20 cellular contexts compared by ENCODE assay signal in the genomic region with DNA sequence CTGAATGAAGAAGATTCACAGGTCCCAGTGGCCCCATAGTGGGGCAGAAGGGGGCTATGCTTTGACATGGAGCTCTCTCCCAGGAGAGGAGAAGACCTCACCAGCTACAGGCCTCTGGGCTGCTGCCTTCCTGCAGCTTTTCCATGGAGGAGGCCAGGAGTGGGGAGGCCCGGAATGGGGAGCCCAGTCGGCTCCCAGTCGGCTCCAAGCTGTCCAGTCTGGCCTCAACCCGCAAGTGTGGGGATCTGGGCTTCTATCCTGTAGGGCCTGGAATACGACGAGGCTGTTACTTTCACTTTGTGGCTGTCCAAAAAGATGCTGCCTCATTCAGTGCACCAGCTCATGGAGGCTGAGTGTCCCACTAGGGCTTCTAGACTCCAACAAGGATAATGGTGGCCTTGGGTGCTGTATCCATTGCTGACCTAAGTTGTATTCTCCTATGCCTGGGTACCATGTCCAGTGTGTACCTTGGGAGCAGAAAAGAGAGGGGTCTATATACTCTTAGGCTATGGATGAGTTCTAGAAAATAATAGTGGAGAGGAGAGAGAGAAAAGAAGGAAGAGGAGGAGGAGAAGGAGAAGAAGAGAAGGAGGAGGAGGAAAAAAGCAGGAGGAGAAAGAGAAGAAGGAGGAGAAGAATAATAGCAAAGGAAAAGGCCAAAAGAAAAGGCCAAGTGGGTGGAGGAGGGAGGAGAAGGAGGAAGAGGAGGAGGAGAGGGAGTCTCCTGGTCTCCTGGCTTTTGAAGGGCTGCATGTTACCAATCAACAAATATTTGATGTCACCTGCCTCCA. TPM values are rescaled to one million over a fixed set of nuclear protein-coding genes. Genes with fewer than 3 reads are reported as not detected.
DNase-seq lines count a peak whose midpoint lies in the region; ATAC-seq and TF ChIP-seq lines count a peak whose summit lies in the region.
"Had no signal": no experiment of that assay in that cellular context is flagged by ENCODE, and none has a peak within 500 bp of the region (broad histone marks: within the 10 kb centered on the region; RNA-seq: fewer than 3 reads in every experiment).

No MANE protein-coding gene starts in this region.

- H3K27me3 Mint-ChIP-seq in activated naive CD4-positive, alpha-beta T cell treated with anti-CD3 and anti-CD28 coated beads for 36 hours (ENCODE audit: low read depth) = no peaks in the 10 kb centered on the region

- no peak overlapping the region for H2AFZ ChIP-seq in OCI-LY3 (ENCODE audit: low read depth, low read length)

- no peaks in the 10 kb centered on the region for H3K9me3 Mint-ChIP-seq in activated naive CD4-positive, alpha-beta T cell treated with anti-CD3 and anti-CD28 coated beads for 36 hours
- H3K9me3 Mint-ChIP-seq: activated T-cell treated with anti-CD3 and anti-CD28 coated beads, Interleukin-2, amount 50 U/mL, for 4 hours; CD8-positive, alpha-beta T cell; stimulated activated naive B cell treated with anti-CD40 and anti-IgM and Interleukin-4, amounts not matched to agents 10 μg/mL and 1 μg/mL and 100 μg/mL, for 72 hours had no signal

- peaks cover 54% of the 10 kb centered on the region for H3K4me1 ChIP-seq in OCI-LY3 (ENCODE audit: low read length)
- H3K4me1 ChIP-seq in heart right ventricle = peaks cover 0 to 38% (median 16%) of the 10 kb centered on the region in 9 donors
- peaks cover 39 to 47% (median 41%) of the 10 kb centered on the region in 3 donors for H3K4me1 ChIP-seq in skeletal muscle tissue (ENCODE audit: control insufficient read depth in 3 of 3, insufficient read depth in 3 of 3, low read length in 3 of 3)
- H3K4me1 ChIP-seq: uterus had no signal

- ATAC-seq in heart right ventricle = peak in 7 of 8 donors; percentile 2 to 25 (median 8)
- no peak for ATAC-seq in GM19455 (IDR thresholded peaks at IDR 0.05; ENCODE audit: unreplicated experiment)
- ATAC-seq: activated CD4-positive, CD25-positive, alpha-beta regulatory T cell treated with anti-CD3 and anti-CD28 coated beads, Interleukin-2, amount 50 U/mL, for 24 hours; activated T-cell treated with anti-CD3 and anti-CD28 coated beads, Interleukin-2, amount 50 U/mL, for 4 hours; CD8-positive, alpha-beta T cell; stimulated activated naive B cell treated with anti-CD40 and anti-IgM and Interleukin-4, amounts not matched to agents 10 μg/mL and 1 μg/mL and 100 μg/mL, for 72 hours had no signal

- no peaks in the 10 kb centered on the region for H3K36me3 Mint-ChIP-seq in activated naive CD4-positive, alpha-beta T cell treated with anti-CD3 and anti-CD28 coated beads for 36 hours (ENCODE audit: low read depth)
- H3K36me3 Mint-ChIP-seq: CD8-positive, alpha-beta T cell; stimulated activated naive B cell treated with anti-CD40 and anti-IgM and Interleukin-4, amounts not matched to agents 10 μg/mL and 1 μg/mL and 100 μg/mL, for 72 hours had no signal

- H3K79me2 ChIP-seq in OCI-LY3 (ENCODE audit: low read length) = peaks cover 69% of the 10 kb centered on the region

- WGBS in heart right ventricle, 2 donors = 38 to 56% methylated on average over 6 of the region's 6 CpGs

- H3K4me3 ChIP-seq in OCI-LY3 (ENCODE audit: low read length) = peak overlapping the region; percentile 86
- peak overlapping the region; percentile 9 to 63 (median 51) for H3K4me3 ChIP-seq in heart right ventricle
- H3K4me3 ChIP-seq in skeletal muscle tissue (ENCODE audit: low read length in 3 of 3) = peak overlapping the region; percentile 79 to 82 (median 81)
- H3K4me3 ChIP-seq: uterus had no signal

- peaks cover 10% of the 10 kb centered on the region; the same call in 1 of the 2 replicates for H4K20me1 ChIP-seq in OCI-LY3 (ENCODE audit: insufficient read depth, low read length)

- peak overlapping the region; percentile 3 for H3K27ac Mint-ChIP-seq in activated naive CD4-positive, alpha-beta T cell treated with anti-CD3 and anti-CD28 coated beads for 36 hours
- H3K27ac Mint-ChIP-seq: CD8-positive, alpha-beta T cell; stimulated activated naive B cell treated with anti-CD40 and anti-IgM and Interleukin-4, amounts not matched to agents 10 μg/mL and 1 μg/mL and 100 μg/mL, for 72 hours had no signal

- H3K9ac ChIP-seq in OCI-LY3 (ENCODE audit: low read length) = peak overlapping the region; percentile 89
- H3K9ac ChIP-seq in skeletal muscle tissue (ENCODE audit: low read depth in 1 of 3, low read length in 3 of 3) = peak overlapping the region; percentile 97 to 98 (median 98)
- H3K9ac ChIP-seq: KMS-11 had no signal

- H3K4me2 ChIP-seq in OCI-LY3 (ENCODE audit: low read length) = peak overlapping the region; percentile 98
- H3K4me2 ChIP-seq: KMS-11 had no signal

- no peak for TF ChIP-seq CTCF in OCI-LY3 (IDR thresholded peaks at IDR 0.05; ENCODE audit: low read depth, low read length)
- no peak for TF ChIP-seq CTCF in heart right ventricle (IDR thresholded peaks at IDR 0.05)

- no peaks in the 10 kb centered on the region for H3K9me3 ChIP-seq in OCI-LY3 (ENCODE audit: insufficient read depth, low read length)
- no peaks in the 10 kb centered on the region for H3K9me3 ChIP-seq in heart right ventricle
- no peaks in the 10 kb centered on the region for H3K9me3 ChIP-seq in skeletal muscle tissue (ENCODE audit: control insufficient read depth in 3 of 3, low read length in 3 of 3)
- H3K9me3 ChIP-seq: uterus had no signal

- H3K27ac ChIP-seq in OCI-LY3 (ENCODE audit: low read length) = peak overlapping the region; percentile 74
- H3K27ac ChIP-seq in heart right ventricle = peak overlapping the region; percentile 75 to 96 (median 89)
- peak overlapping the region; percentile 98 for H3K27ac ChIP-seq in skeletal muscle tissue (ENCODE audit: low read depth, low read length)
- H3K27ac ChIP-seq: KMS-11, uterus had no signal

- CTCF ChIA-PET in activated naive CD4-positive, alpha-beta T cell treated with anti-CD3 and anti-CD28 coated beads for 36 hours (lab: Charles Lee) = interaction anchor here (0.6 to 1.4 kb wide), 2 partner anchors 36 to 176 kb away, joined by 4 read pairs; no protein-coding TSS in a partner anchor

- no peak for DNase-seq in activated naive CD4-positive, alpha-beta T cell treated with anti-CD3 and anti-CD28 coated beads for 36 hours
- no peak for DNase-seq in activated naive CD4-positive, alpha-beta T cell treated with anti-CD3 and anti-CD28 coated beads, Interleukin-2, amount 50 U/mL, for 16 hours
- no peak for DNase-seq in heart right ventricle
- DNase-seq in GOT3 (lab: John Stamatoyannopoulos, UW) = no peak
- no peak for DNase-seq in AG20443 (ENCODE audit: low spot score)
- DNase-seq: ACHN; activated T-cell treated with anti-CD3 and anti-CD28 coated beads, Interleukin-2, amount 50 U/mL, for 4 hours; CD8-positive, alpha-beta T cell; NCI-H446; posterior cingulate gyrus; SHP77; stimulated activated CD4-positive, alpha-beta T cell treated with anti-CD3 and anti-CD28 coated beads, Interleukin-12 subunit alpha, Interleukin-12 subunit beta, amount 100 ng/mL, for 4 hours; stimulated activated naive B cell treated with anti-CD40 and anti-IgM and Interleukin-4, amounts not matched to agents 10 μg/mL and 1 μg/mL and 100 μg/mL, for 72 hours; uterus had no signal

- no peak overlapping the region for H3K4me3 Mint-ChIP-seq in activated naive CD4-positive, alpha-beta T cell treated with anti-CD3 and anti-CD28 coated beads for 36 hours
- H3K4me3 Mint-ChIP-seq: activated T-cell treated with anti-CD3 and anti-CD28 coated beads, Interleukin-2, amount 50 U/mL, for 4 hours; CD8-positive, alpha-beta T cell; stimulated activated naive B cell treated with anti-CD40 and anti-IgM and Interleukin-4, amounts not matched to agents 10 μg/mL and 1 μg/mL and 100 μg/mL, for 72 hours had no signal

- intact Hi-C loops in activated naive CD4-positive, alpha-beta T cell treated with anti-CD3 and anti-CD28 coated beads for 36 hours (cut with micrococcal nuclease) = no loop called here
- intact Hi-C loops in heart right ventricle (cut with DNase I) = no loop called here

- H3K27me3 ChIP-seq in OCI-LY3 (ENCODE audit: low read depth, low read length) (no peaks in the 10 kb centered on the region), heart right ventricle (peaks cover 0 to 3% (median 0%) of the 10 kb centered on the region in 7 donors), skeletal muscle tissue (ENCODE audit: control insufficient read depth in 3 of 3, insufficient read depth in 3 of 3, low read length in 3 of 3) (no peaks in the 10 kb centered on the region)
- H3K27me3 ChIP-seq: uterus had no signal

- peaks cover 27% of the 10 kb centered on the region for H3K36me3 ChIP-seq in OCI-LY3 (replicated peaks; ENCODE audit: low read depth, low read length)
- no peaks in the 10 kb centered on the region for H3K36me3 ChIP-seq in heart right ventricle
- peaks cover 0 to 2% (median 0%) of the 10 kb centered on the region in 3 donors for H3K36me3 ChIP-seq in skeletal muscle tissue (ENCODE audit: control insufficient read depth in 3 of 3, insufficient read depth in 3 of 3, low read length in 3 of 3)
- H3K36me3 ChIP-seq: uterus had no signal

- peaks cover 15% of the 10 kb centered on the region for H3K4me1 Mint-ChIP-seq in activated naive CD4-positive, alpha-beta T cell treated with anti-CD3 and anti-CD28 coated beads for 36 hours (ENCODE audit: low read depth)
- H3K4me1 Mint-ChIP-seq: stimulated activated naive B cell treated with anti-CD40 and anti-IgM and Interleukin-4, amounts not matched to agents 10 μg/mL and 1 μg/mL and 100 μg/mL, for 72 hours had no signal

RNA-seq across cellular contexts. Expression of a gene that starts 1.1 kb away (rescaled TPM):
- under 1 TPM; 0.14 to 0.17 TPM for total RNA-seq in activated naive CD4-positive, alpha-beta T cell treated with anti-CD3 and anti-CD28 coated beads for 36 hours
- 100 to 1,000 TPM; 124 to 407 (median 234) TPM for total RNA-seq in heart right ventricle
- 100 to 1,000 TPM; 111 to 184 TPM for polyA plus RNA-seq in heart right ventricle
- 144 TPM for total RNA-seq in skeletal muscle tissue
- total RNA-seq: frontal cortex had no signal

Comparison
In these comparisons a context has a peak if more than half of its experiments do, and no peak if none do; other contexts are left out.
1. RNA of a gene that starts 1.1 kb away (total RNA-seq): 124 to 407 TPM in heart right ventricle and 144 TPM in skeletal muscle tissue (single experiment); 0.14 to 0.17 TPM in activated naive CD4-positive, alpha-beta T cell treated with anti-CD3 and anti-CD28 coated beads for 36 hours; every median in the first group is over 100 times any median in the second.
2. Peak in every context shown above with its lines, with median percentiles within 50 percentile points of each other: H3K27ac ChIP-seq and H3K4me3 ChIP-seq.